Comparison of ENCODE assay signal across 19 cellular contexts in genomic region chr15:71152542-71152941, GRCh38. TPM values are rescaled to one million over a fixed set of nuclear protein-coding genes. Genes with fewer than 3 reads are reported as not detected.
"Had no signal": no experiment of that assay in that cellular context is flagged by ENCODE, and none has a peak within 500 bp of the region (broad histone marks: within the 10 kb centered on the region; RNA-seq: fewer than 3 reads in every experiment).

No MANE protein-coding gene starts in this region.

- H3K4me1 ChIP-seq: spleen had no signal

- H3K27ac ChIP-seq: ascending aorta, epithelial cell of prostate, spleen, thoracic aorta had no signal

- DNase-seq: activated CD8-positive, alpha-beta memory T cell treated with anti-CD3 and anti-CD28 coated beads for 24 hours; activated CD8-positive, alpha-beta memory T cell treated with anti-CD3 and anti-CD28 coated beads, Interleukin-2, amount 50 U/mL, for 4 hours; activated T-cell treated with anti-CD3 and anti-CD28 coated beads, Interleukin-2, amount 50 U/mL, for 24 hours; cerebellar nuclear complex; cortex of kidney; midbrain; natural killer cell; spleen; stimulated activated CD4-positive, alpha-beta T cell treated with anti-CD3 and anti-CD28 coated beads, Interleukin-4, amount 100 ng/mL, for 1 hour; stimulated activated naive CD4-positive, alpha-beta T cell treated with Interleukin-2 at 50 U/mL for 16 hours; T-helper 9 cell had no signal

- H3K9me3 ChIP-seq: ascending aorta, spleen, thoracic aorta had no signal

- H3K27me3 ChIP-seq: ascending aorta had no signal

- ATAC-seq: activated naive CD4-positive, alpha-beta T cell treated with anti-CD3 and anti-CD28 coated beads, Interleukin-2, amount 50 U/mL, for 72 hours; activated T-helper 17 cell treated with anti-CD3 and anti-CD28 coated beads, Interleukin-2, amount 50 U/mL, for 72 hours; left lobe of liver; natural killer cell; WTC11 had no signal

- H3K36me3 ChIP-seq: spleen, thoracic aorta had no signal

- H3K4me3 ChIP-seq: ascending aorta, spleen, thoracic aorta had no signal

RNA-seq across cellular contexts. Expression of gene THSD4, which starts 37.3 kb away (rescaled TPM):
- total RNA-seq: activated naive CD4-positive, alpha-beta T cell treated with anti-CD3 and anti-CD28 coated beads, Interleukin-2, amount 50 U/mL, for 72 hours; natural killer cell; T-helper 1 cell treated with Interleukin-12 subunit alpha and Interleukin-12 subunit beta and Interleukin-4 antibody, amounts not matched to agents 30 ng/mL and 1 ng/mL, for 36 hours had no signal
